ENCODE assay signal across 25 cellular contexts in the genomic region with DNA sequence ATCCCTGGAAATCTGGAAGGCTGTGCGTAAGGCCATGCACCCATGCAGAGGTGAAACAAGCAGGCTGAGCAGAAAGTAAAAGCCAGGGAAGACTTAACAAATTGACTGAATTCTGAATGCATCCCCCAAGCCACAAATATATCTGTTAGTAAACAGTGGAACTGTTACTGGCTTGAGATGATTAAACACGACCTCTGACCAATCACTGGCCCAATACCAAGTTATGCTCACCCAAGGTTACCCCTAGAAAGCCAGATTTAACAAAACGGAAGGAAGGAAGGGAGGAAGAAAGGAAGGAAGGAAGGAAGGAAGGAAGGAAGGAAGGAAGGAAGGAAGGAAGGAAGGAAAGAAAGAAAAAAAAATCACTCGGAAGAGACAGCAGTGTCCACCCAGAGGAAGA.
"Had no signal": no experiment of that assay in that cellular context is flagged by ENCODE, and none has a peak within 500 bp of the region (broad histone marks: within the 10 kb centered on the region; RNA-seq: fewer than 3 reads in every experiment).

No MANE protein-coding gene starts in this region.

- DNase-seq: colonic mucosa; cortex of kidney; dermis blood vessel endothelial cell; dorsolateral prefrontal cortex; effector CD4-positive, alpha-beta T cell; effector CD8-positive, alpha-beta T cell; effector memory CD4-positive, alpha-beta T cell; effector memory CD8-positive, alpha-beta T cell; endodermal cell; erythroblast; esophagus squamous epithelium; foreskin fibroblast; foreskin keratinocyte; foreskin melanocyte; gastrocnemius medialis; glutamatergic neuron; head of caudate nucleus; heart left ventricle; heart right ventricle had no signal

- H3K4me1 ChIP-seq: colonic mucosa, esophagus muscularis mucosa, esophagus squamous epithelium, foreskin keratinocyte, gastrocnemius medialis, gastroesophageal sphincter, heart left ventricle, heart right ventricle had no signal

- H3K27me3 ChIP-seq: colonic mucosa, dorsolateral prefrontal cortex, esophagus muscularis mucosa, esophagus squamous epithelium, foreskin keratinocyte, gastrocnemius medialis, gastroesophageal sphincter, heart left ventricle, heart right ventricle, hepatocyte had no signal

- H3K36me3 ChIP-seq: colonic mucosa, esophagus muscularis mucosa, esophagus squamous epithelium, gastrocnemius medialis, gastroesophageal sphincter, heart left ventricle, heart right ventricle had no signal

- ATAC-seq: effector memory CD8-positive, alpha-beta T cell; esophagus mucosa; foreskin keratinocyte; gastrocnemius medialis; gastroesophageal sphincter; heart left ventricle; heart right ventricle had no signal

- H3K27ac ChIP-seq: colonic mucosa, coronary artery, dorsolateral prefrontal cortex, epithelial cell of prostate, esophagus muscularis mucosa, esophagus squamous epithelium, foreskin keratinocyte, gastrocnemius medialis, gastroesophageal sphincter, heart left ventricle, heart right ventricle, hepatocyte had no signal

- H3K4me3 ChIP-seq: colonic mucosa, coronary artery, dorsolateral prefrontal cortex, esophagus muscularis mucosa, esophagus squamous epithelium, gastrocnemius medialis, gastroesophageal sphincter, heart left ventricle, heart right ventricle, hepatocyte had no signal

- H3K9me3 ChIP-seq: colonic mucosa, esophagus muscularis mucosa, esophagus squamous epithelium, gastrocnemius medialis, gastroesophageal sphincter, heart left ventricle had no signal
